In genomic region chr9:87668722-87669121, GRCh38 we compare ENCODE assay signal across 20 cellular contexts.
"Had no signal": no experiment of that assay in that cellular context is flagged by ENCODE, and none has a peak within 500 bp of the region (broad histone marks: within the 10 kb centered on the region; RNA-seq: fewer than 3 reads in every experiment).

No MANE protein-coding gene starts in this region.

- FAIRE-seq: RCC 7860 had no signal

- DNase-seq: KBM-7, MV-4-11, NCI-H1048, NCI-H1105, NCI-H1417, NCI-H1436 treated with DMSO at 0.1 percent for 48 hours, NCI-H1694, NCI-H187 treated with DMSO at 0.1 percent for 48 hours, NCI-H2029 treated with DMSO at 0.1 percent for 48 hours, NCI-H2171 treated with DMSO at 0.1 percent for 48 hours, NCI-H345, NCI-H524, NCI-H69, NCI-H774, Right ventricle myocardium superior, RPMI8226, SIG-M5 had no signal

- H3K27ac ChIP-seq: SJSA1, SK-N-MC had no signal

- H3K27me3 ChIP-seq: SJSA1 had no signal

- H3K4me3 ChIP-seq: SJSA1, SK-N-MC had no signal

- H3K4me1 ChIP-seq: SJSA1 had no signal
